Comparison of ENCODE assay signal across 8 cellular contexts in genomic region chr19:18542936-18543813, GRCh38.
DNase-seq lines count a peak whose midpoint lies in the region; ATAC-seq and TF ChIP-seq lines count a peak whose summit lies in the region.

Gene FKBP8, minus strand, starts transcription at chr19:18543573. Its CDS starts 1,603 bp downstream, at chr19:18541970.

- peak; percentile 56 for DNase-seq in AG09309 (ENCODE audit: low read depth)
- DNase-seq in NCI-H524 (lab: John Stamatoyannopoulos, UW) = peak; percentile 70 to 89
- DNase-seq in activated CD4-positive, alpha-beta T cell treated with anti-CD3 and anti-CD28 coated beads for 48 hours = peak; percentile 97
- peak; percentile 92 for DNase-seq in choroid plexus epithelial cell (ENCODE audit: low read depth)
- DNase-seq in stimulated activated CD4-positive, alpha-beta T cell treated with anti-CD3 and anti-CD28 coated beads, Interleukin-1b, Interleukin-23, amount 100 ng/mL, for 1 hour (ENCODE audit: low read depth in 2 of 2) = peak; percentile 83 to 92

- peak within 1 kb of the TSS; percentile 85 for H3K27ac ChIP-seq in layer of hippocampus (ENCODE audit: low read depth, low read length)

- ATAC-seq in GM19043 (IDR thresholded peaks at IDR 0.05; ENCODE audit: low read depth, unreplicated experiment) (peak; percentile 72), HG03432 (IDR thresholded peaks at IDR 0.05; ENCODE audit: unreplicated experiment) (peak; percentile 96)

- H3K4me3 ChIP-seq in AG09309 (ENCODE audit: control insufficient read depth, low read depth, low read length) (peak within 1 kb of the TSS; percentile 69), choroid plexus epithelial cell (ENCODE audit: low read depth, low read length) (peak within 1 kb of the TSS; percentile 81)

- TF ChIP-seq CTCF in AG09309 (IDR thresholded peaks at IDR 0.05; ENCODE audit: control insufficient read depth, insufficient read depth, low read depth, low read length, missing control alignments) = no peak
- no peak for TF ChIP-seq CTCF in choroid plexus epithelial cell (conservative IDR thresholded peaks at IDR 0.05; ENCODE audit: low read depth, low read length)

- H3K27me3 ChIP-seq in layer of hippocampus (ENCODE audit: control insufficient read depth, insufficient read depth, low read length) = no peaks in the 10 kb centered on the region

Comparison
In these comparisons a context has a peak if more than half of its experiments do, and no peak if none do; other contexts are left out.
1. Peak in every context shown above with its lines: DNase-seq, ATAC-seq, H3K4me3 ChIP-seq and H3K27ac ChIP-seq.